ENCODE assay signal across 1 cellular context in the genomic region with DNA sequence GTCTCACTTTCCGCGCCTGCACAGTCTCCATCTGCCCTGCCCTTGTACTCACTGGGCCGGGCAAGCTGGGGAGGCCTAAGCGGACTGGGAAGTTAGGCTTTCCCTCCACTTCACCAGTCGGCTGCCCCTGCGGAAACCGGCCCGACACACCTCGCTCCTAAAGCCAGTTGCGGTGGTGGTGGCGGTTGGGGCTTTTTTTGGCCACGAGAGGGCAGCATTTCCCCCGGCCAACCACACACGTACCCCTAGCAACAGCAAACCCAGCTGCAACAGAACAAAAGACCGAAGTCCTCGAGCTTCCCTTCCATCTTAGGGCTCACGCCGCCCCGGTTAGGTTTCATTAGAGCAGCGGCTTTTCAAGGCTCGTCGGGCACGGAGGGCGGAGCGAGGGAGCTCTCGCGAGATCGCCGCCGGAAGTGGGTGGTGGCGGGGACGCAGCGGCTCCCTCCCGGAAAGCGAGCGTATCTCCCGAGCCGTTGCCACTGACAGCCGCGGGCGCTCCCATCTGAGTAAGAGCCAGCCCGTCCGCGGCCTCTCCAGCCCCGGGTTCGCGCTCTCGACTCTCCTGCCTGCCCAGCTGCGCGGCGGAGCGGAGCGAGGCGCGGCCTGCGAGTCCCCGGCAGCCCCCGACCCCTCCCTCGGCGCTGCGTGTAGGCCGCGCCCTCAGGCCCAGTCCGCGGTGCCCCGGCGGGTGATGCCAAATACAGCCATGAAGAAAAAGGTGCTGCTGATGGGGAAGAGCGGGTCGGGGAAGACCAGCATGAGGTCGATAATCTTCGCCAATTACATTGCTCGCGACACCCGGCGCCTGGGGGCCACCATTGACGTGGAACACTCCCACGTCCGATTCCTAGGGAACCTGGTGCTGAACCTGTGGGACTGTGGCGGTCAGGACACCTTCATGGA.
TF ChIP-seq lines count a peak whose summit lies in the region.

A gene with protein sequence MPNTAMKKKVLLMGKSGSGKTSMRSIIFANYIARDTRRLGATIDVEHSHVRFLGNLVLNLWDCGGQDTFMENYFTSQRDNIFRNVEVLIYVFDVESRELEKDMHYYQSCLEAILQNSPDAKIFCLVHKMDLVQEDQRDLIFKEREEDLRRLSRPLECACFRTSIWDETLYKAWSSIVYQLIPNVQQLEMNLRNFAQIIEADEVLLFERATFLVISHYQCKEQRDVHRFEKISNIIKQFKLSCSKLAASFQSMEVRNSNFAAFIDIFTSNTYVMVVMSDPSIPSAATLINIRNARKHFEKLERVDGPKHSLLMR (plus strand): TSS at position 462 of the 906 bp plus-strand sequence. CDS start 233 bp downstream, at position 695.

TF ChIP-seq in HepG2, 621 proteins besides CTCF, POLR2A, EP300 and RAD21 (continued from another document and continues in another):
- TF ChIP-seq PAF1 (CRISPR knock-in tag; IDR thresholded peaks at IDR 0.05) (no peak), CBX5 (CRISPR knock-in tag; IDR thresholded peaks at IDR 0.05; ENCODE audit: borderline replicate concordance) (peak; percentile 61; the same call in 1 of the 2 replicates), NFKB2 (CRISPR knock-in tag; IDR thresholded peaks at IDR 0.05; ENCODE audit: borderline replicate concordance) (peak; percentile 61; the same call in 1 of the 2 replicates), PAWR (CRISPR knock-in tag; IDR thresholded peaks at IDR 0.05; ENCODE audit: borderline replicate concordance) (no peak), BRD4 (CRISPR knock-in tag; IDR thresholded peaks at IDR 0.05) (peak; percentile 7; the same call in 1 of the 2 replicates), HOMEZ (CRISPR knock-in tag; IDR thresholded peaks at IDR 0.05; ENCODE audit: low read depth) (peak; percentile 89; the same call in 1 of the 2 replicates), NFIB (CRISPR knock-in tag; IDR thresholded peaks at IDR 0.05; ENCODE audit: borderline replicate concordance) (no peak), KAT7 (CRISPR knock-in tag; IDR thresholded peaks at IDR 0.05; ENCODE audit: borderline replicate concordance) (peak; percentile 61; the same call in 1 of the 2 replicates), FIP1L1 (IDR thresholded peaks at IDR 0.05; ENCODE audit: borderline replicate concordance, insufficient read depth, low read depth, low read length) (no peak), ZNF850 (CRISPR knock-in tag; conservative IDR thresholded peaks at IDR 0.05) (peak; percentile 86; the same call in 1 of the 2 replicates), ZKSCAN5 (CRISPR knock-in tag; IDR thresholded peaks at IDR 0.05) (no peak), JDP2 (CRISPR knock-in tag; IDR thresholded peaks at IDR 0.05; ENCODE audit: borderline replicate concordance) (no peak), ZNF333 (CRISPR knock-in tag; IDR thresholded peaks at IDR 0.05; ENCODE audit: borderline replicate concordance) (no peak; the same call in none of the 2 replicates), TBP (CRISPR knock-in tag; IDR thresholded peaks at IDR 0.05) (0 out of 2 replicates have a peak, but pooled peaks have one; percentile 26), NCOA1 (CRISPR knock-in tag; IDR thresholded peaks at IDR 0.05) (peak; percentile 61; the same call in 1 of the 2 replicates), ZNF879 (CRISPR knock-in tag; IDR thresholded peaks at IDR 0.05) (no peak), ZNF567 (CRISPR knock-in tag; IDR thresholded peaks at IDR 0.05; ENCODE audit: borderline replicate concordance) (peak; percentile 91), ZNF687 (CRISPR knock-in tag; IDR thresholded peaks at IDR 0.05) (peak; percentile 97), NFE2 (CRISPR knock-in tag; IDR thresholded peaks at IDR 0.05) (no peak), HIVEP1 (CRISPR knock-in tag; IDR thresholded peaks at IDR 0.05) (0 out of 2 replicates have a peak, but pooled peaks have one; percentile 31), NBN (conservative IDR thresholded peaks at IDR 0.05) (no peak), ATRX (CRISPR knock-in tag; IDR thresholded peaks at IDR 0.05; ENCODE audit: borderline replicate concordance) (no peak), BHLHE40 (IDR thresholded peaks at IDR 0.05; ENCODE audit: low read length) (peak; percentile 35; the same call in 1 of the 2 replicates), NR2F1 (CRISPR knock-in tag; IDR thresholded peaks at IDR 0.05) (no peak), ARNT (IDR thresholded peaks at IDR 0.05) (no peak), ZMYM3 (CRISPR knock-in tag; IDR thresholded peaks at IDR 0.05) (peak; percentile 80), ZNF510 (CRISPR knock-in tag; IDR thresholded peaks at IDR 0.05; ENCODE audit: low read depth) (no peak; the same call in 1 of the 2 replicates), ZNF441 (CRISPR knock-in tag; IDR thresholded peaks at IDR 0.05; ENCODE audit: borderline replicate concordance) (peak; percentile 80), ZNF136 (CRISPR knock-in tag; IDR thresholded peaks at IDR 0.05; ENCODE audit: low read depth) (peak; percentile 74; the same call in 1 of the 2 replicates), NR2F6 (IDR thresholded peaks at IDR 0.05) (no peak), NR2F6 (CRISPR knock-in tag; IDR thresholded peaks at IDR 0.05) (no peak), RXRB (CRISPR knock-in tag; IDR thresholded peaks at IDR 0.05; ENCODE audit: borderline replicate concordance) (peak; percentile 72), DNMT3B (CRISPR knock-in tag; conservative IDR thresholded peaks at IDR 0.05) (no peak; the same call in 1 of the 2 replicates), ZMYM4 (CRISPR knock-in tag; IDR thresholded peaks at IDR 0.05) (peak; percentile 99), POLR2AphosphoS2 (IDR thresholded peaks at IDR 0.05; ENCODE audit: low read depth, low read length) (no peak), ZNF512 (CRISPR knock-in tag; IDR thresholded peaks at IDR 0.05) (peak; percentile 85), ZNF577 (CRISPR knock-in tag; IDR thresholded peaks at IDR 0.05; ENCODE audit: borderline replicate concordance, low read depth) (no peak), ZIK1 (CRISPR knock-in tag; IDR thresholded peaks at IDR 0.05; ENCODE audit: borderline replicate concordance, low read depth) (peak; percentile 56; the same call in 1 of the 2 replicates), ATF7 (IDR thresholded peaks at IDR 0.05) (no peak), ATF7 (CRISPR knock-in tag; IDR thresholded peaks at IDR 0.05) (no peak), ZNF550 (CRISPR knock-in tag; IDR thresholded peaks at IDR 0.05; ENCODE audit: borderline replicate concordance) (no peak), ZNF230 (CRISPR knock-in tag; IDR thresholded peaks at IDR 0.05) (no peak), IKZF1 (IDR thresholded peaks at IDR 0.05) (no peak), MED13 (CRISPR knock-in tag; IDR thresholded peaks at IDR 0.05) (peak; percentile 85), ZFX (CRISPR knock-in tag; IDR thresholded peaks at IDR 0.05; ENCODE audit: low read depth) (peak; percentile 98), MED8 (CRISPR knock-in tag; IDR thresholded peaks at IDR 0.05; ENCODE audit: insufficient replicate concordance) (peak; percentile 82), ZNF20 (CRISPR knock-in tag; IDR thresholded peaks at IDR 0.05) (peak; percentile 44; the same call in 1 of the 2 replicates), HDAC6 (IDR thresholded peaks at IDR 0.05; ENCODE audit: low read depth, low read length) (no peak), ZFAT (CRISPR knock-in tag; conservative IDR thresholded peaks at IDR 0.05) (peak; percentile 81; the same call in 1 of the 2 replicates), NCOA5 (CRISPR knock-in tag; IDR thresholded peaks at IDR 0.05) (no peak), ZNF747 (CRISPR knock-in tag; IDR thresholded peaks at IDR 0.05; ENCODE audit: borderline replicate concordance) (peak; percentile 92; the same call in 1 of the 2 replicates)
- TF ChIP-seq, protein P1, sequence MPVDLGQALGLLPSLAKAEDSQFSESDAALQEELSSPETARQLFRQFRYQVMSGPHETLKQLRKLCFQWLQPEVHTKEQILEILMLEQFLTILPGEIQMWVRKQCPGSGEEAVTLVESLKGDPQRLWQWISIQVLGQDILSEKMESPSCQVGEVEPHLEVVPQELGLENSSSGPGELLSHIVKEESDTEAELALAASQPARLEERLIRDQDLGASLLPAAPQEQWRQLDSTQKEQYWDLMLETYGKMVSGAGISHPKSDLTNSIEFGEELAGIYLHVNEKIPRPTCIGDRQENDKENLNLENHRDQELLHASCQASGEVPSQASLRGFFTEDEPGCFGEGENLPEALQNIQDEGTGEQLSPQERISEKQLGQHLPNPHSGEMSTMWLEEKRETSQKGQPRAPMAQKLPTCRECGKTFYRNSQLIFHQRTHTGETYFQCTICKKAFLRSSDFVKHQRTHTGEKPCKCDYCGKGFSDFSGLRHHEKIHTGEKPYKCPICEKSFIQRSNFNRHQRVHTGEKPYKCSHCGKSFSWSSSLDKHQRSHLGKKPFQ (CRISPR knock-in tag; IDR thresholded peaks at IDR 0.05; ENCODE audit: insufficient replicate concordance) = no peak
- TF ChIP-seq, protein P2, sequence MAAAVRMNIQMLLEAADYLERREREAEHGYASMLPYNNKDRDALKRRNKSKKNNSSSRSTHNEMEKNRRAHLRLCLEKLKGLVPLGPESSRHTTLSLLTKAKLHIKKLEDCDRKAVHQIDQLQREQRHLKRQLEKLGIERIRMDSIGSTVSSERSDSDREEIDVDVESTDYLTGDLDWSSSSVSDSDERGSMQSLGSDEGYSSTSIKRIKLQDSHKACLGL (CRISPR knock-in tag; IDR thresholded peaks at IDR 0.05) = no peak
- TF ChIP-seq, protein P3, sequence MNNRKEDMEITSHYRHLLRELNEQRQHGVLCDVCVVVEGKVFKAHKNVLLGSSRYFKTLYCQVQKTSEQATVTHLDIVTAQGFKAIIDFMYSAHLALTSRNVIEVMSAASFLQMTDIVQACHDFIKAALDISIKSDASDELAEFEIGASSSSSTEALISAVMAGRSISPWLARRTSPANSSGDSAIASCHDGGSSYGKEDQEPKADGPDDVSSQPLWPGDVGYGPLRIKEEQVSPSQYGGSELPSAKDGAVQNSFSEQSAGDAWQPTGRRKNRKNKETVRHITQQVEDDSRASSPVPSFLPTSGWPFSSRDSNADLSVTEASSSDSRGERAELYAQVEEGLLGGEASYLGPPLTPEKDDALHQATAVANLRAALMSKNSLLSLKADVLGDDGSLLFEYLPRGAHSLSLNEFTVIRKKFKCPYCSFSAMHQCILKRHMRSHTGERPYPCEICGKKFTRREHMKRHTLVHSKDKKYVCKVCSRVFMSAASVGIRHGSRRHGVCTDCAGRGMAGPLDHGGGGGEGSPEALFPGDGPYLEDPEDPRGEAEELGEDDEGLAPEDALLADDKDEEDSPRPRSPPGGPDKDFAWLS (CRISPR knock-in tag; IDR thresholded peaks at IDR 0.05; ENCODE audit: borderline replicate concordance) = no peak
- TF ChIP-seq, protein P4, sequence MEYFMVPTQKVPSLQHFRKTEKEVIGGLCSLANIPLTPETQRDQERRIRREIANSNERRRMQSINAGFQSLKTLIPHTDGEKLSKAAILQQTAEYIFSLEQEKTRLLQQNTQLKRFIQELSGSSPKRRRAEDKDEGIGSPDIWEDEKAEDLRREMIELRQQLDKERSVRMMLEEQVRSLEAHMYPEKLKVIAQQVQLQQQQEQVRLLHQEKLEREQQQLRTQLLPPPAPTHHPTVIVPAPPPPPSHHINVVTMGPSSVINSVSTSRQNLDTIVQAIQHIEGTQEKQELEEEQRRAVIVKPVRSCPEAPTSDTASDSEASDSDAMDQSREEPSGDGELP (IDR thresholded peaks at IDR 0.05; ENCODE audit: borderline replicate concordance, low read depth) = peak; percentile 90
